16 cellular contexts compared by ENCODE assay signal in the genomic region with DNA sequence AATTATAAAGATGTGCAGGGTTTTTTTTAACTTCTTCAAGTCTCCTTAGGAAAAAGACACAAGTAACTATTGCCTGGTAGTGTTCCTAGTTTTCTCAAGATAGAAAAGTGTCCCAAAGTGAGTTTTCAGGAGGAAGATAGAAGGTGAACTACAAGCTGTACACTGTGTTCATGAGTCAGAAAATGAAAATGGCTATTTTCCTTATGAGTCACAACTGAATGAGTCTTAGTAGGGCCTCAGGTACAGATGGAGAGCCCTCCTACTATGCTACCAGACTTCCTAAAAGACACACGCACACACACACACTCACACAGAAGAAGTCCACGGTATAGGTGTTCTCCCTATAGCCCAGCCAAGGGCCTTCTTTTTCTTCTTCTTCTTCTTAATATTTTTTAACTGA. TPM values are rescaled to one million over a fixed set of nuclear protein-coding genes. Genes with fewer than 3 reads are reported as not detected.
A peak's percentile ranks its signal among the peaks of the same experiment; 100 is the strongest.
DNase-seq lines count a peak whose midpoint lies in the region; ATAC-seq, FAIRE-seq and TF ChIP-seq lines count a peak whose summit lies in the region.
"Had no signal": no experiment of that assay in that cellular context is flagged by ENCODE, and none has a peak within 500 bp of the region (broad histone marks: within the 10 kb centered on the region; RNA-seq: fewer than 3 reads in every experiment).

No MANE protein-coding gene starts in this region.

- peak; percentile 33 for ATAC-seq in HG03432 (IDR thresholded peaks at IDR 0.05; ENCODE audit: unreplicated experiment)
- ATAC-seq: activated CD8-positive, alpha-beta T cell treated with anti-CD3 and anti-CD28 coated beads for 36 hours; lower lobe of right lung had no signal

- peaks cover 31% of the 10 kb centered on the region for H3K4me1 Mint-ChIP-seq in astrocyte (ENCODE audit: low read depth, unreplicated experiment)
- H3K4me1 Mint-ChIP-seq in activated CD4-positive, alpha-beta T cell treated with anti-CD3 and anti-CD28 coated beads, Interleukin-2, amount 10 ng/mL, durations not matched to agents 24 days and 14 days = peaks cover 39% of the 10 kb centered on the region

- H2AFZ ChIP-seq in astrocyte (ENCODE audit: low read depth, low read length) = no peak overlapping the region

- H3K4me1 ChIP-seq in astrocyte (ENCODE audit: insufficient read depth, low read length) (peaks cover 19% of the 10 kb centered on the region), skeletal muscle satellite cell (ENCODE audit: control insufficient read depth, insufficient read depth, low read length) (peaks cover 34% of the 10 kb centered on the region)

- no peak for TF ChIP-seq POLR2A in GM12891 (IDR thresholded peaks at IDR 0.05; ENCODE audit: low read depth, low read length)

- DNase-seq in GM12891 (ENCODE audit: insufficient read length, low spot score) (no peak), astrocyte (ENCODE audit: low read depth) (no peak), NCI-H2107 treated with DMSO at 0.1 percent for 48 hours (lab: John Stamatoyannopoulos, UW; ENCODE audit: unreplicated experiment) (no peak), NCI-H1930 (lab: John Stamatoyannopoulos, UW) (no peak), iPS-NIHi7 (ENCODE audit: extremely low spot score) (no peak)
- DNase-seq in activated CD4-positive, alpha-beta T cell treated with anti-CD3 and anti-CD28 coated beads, Interleukin-2, amount 10 ng/mL, durations not matched to agents 24 days and 14 days = no peak
- DNase-seq: activated CD8-positive, alpha-beta T cell treated with anti-CD3 and anti-CD28 coated beads for 36 hours; activated effector memory CD4-positive, alpha-beta T cell treated with Interleukin-2 at 50 U/mL for 16 hours; CD4-positive, alpha-beta memory T cell; erythroblast; lower lobe of right lung; NCI-H446 treated with DMSO at 0.1 percent for 48 hours; spleen had no signal

- H3K4me3 ChIP-seq in astrocyte (ENCODE audit: insufficient read depth, low read depth, low read length) = no peak overlapping the region
- H3K4me3 ChIP-seq in skeletal muscle satellite cell (ENCODE audit: low read length) = no peak overlapping the region
- H3K4me3 ChIP-seq: lower lobe of right lung had no signal

- FAIRE-seq in GM12891 (lab: Jason Lieb, UNC) (peak; percentile 52), astrocyte (lab: Jason Lieb, UNC) (no peak)

- peaks cover 4% of the 10 kb centered on the region for H3K36me3 Mint-ChIP-seq in astrocyte (ENCODE audit: low read depth, unreplicated experiment)
- H3K36me3 Mint-ChIP-seq in activated CD4-positive, alpha-beta T cell treated with anti-CD3 and anti-CD28 coated beads, Interleukin-2, amount 10 ng/mL, durations not matched to agents 24 days and 14 days (ENCODE audit: low read depth) = peaks cover 10% of the 10 kb centered on the region
- H3K36me3 Mint-ChIP-seq: CD4-positive, alpha-beta memory T cell had no signal

- H3K27ac ChIP-seq in astrocyte (ENCODE audit: low read depth, low read length) = no peak overlapping the region
- H3K27ac ChIP-seq: lower lobe of right lung had no signal

- H3K4me3 Mint-ChIP-seq in astrocyte (ENCODE audit: unreplicated experiment) = no peak overlapping the region
- no peak overlapping the region for H3K4me3 Mint-ChIP-seq in activated CD4-positive, alpha-beta T cell treated with anti-CD3 and anti-CD28 coated beads, Interleukin-2, amount 10 ng/mL, durations not matched to agents 24 days and 14 days
- H3K4me3 Mint-ChIP-seq: activated CD8-positive, alpha-beta T cell treated with anti-CD3 and anti-CD28 coated beads for 36 hours; central memory CD8-positive, alpha-beta T cell had no signal

- H4K20me1 ChIP-seq in astrocyte (ENCODE audit: insufficient read depth, low read length) = peaks cover 69% of the 10 kb centered on the region

- no peaks in the 10 kb centered on the region for H3K9me3 Mint-ChIP-seq in astrocyte (ENCODE audit: unreplicated experiment)
- H3K9me3 Mint-ChIP-seq in activated CD4-positive, alpha-beta T cell treated with anti-CD3 and anti-CD28 coated beads, Interleukin-2, amount 10 ng/mL, durations not matched to agents 24 days and 14 days = no peaks in the 10 kb centered on the region
- H3K9me3 Mint-ChIP-seq: activated CD8-positive, alpha-beta T cell treated with anti-CD3 and anti-CD28 coated beads for 36 hours; central memory CD8-positive, alpha-beta T cell had no signal

- H3K9ac ChIP-seq in astrocyte (ENCODE audit: low read length) (no peak overlapping the region), skeletal muscle satellite cell (ENCODE audit: low read depth, low read length) (no peak overlapping the region)

- H3K27me3 ChIP-seq in astrocyte (ENCODE audit: insufficient read depth, low read length) (no peaks in the 10 kb centered on the region), skeletal muscle satellite cell (ENCODE audit: control insufficient read depth, insufficient read depth, low read length) (no peaks in the 10 kb centered on the region)

- intact Hi-C loops in activated CD4-positive, alpha-beta T cell treated with anti-CD3 and anti-CD28 coated beads, Interleukin-2, amount 10 ng/mL, durations not matched to agents 24 days and 14 days (cut with micrococcal nuclease) = no loop called here

- H3K27me3 Mint-ChIP-seq in astrocyte (ENCODE audit: low read depth, unreplicated experiment) = no peaks in the 10 kb centered on the region
- H3K27me3 Mint-ChIP-seq in activated CD4-positive, alpha-beta T cell treated with anti-CD3 and anti-CD28 coated beads, Interleukin-2, amount 10 ng/mL, durations not matched to agents 24 days and 14 days = peaks cover 28% of the 10 kb centered on the region

- no peak overlapping the region for H3K27ac Mint-ChIP-seq in astrocyte (ENCODE audit: unreplicated experiment)
- H3K27ac Mint-ChIP-seq in activated CD4-positive, alpha-beta T cell treated with anti-CD3 and anti-CD28 coated beads, Interleukin-2, amount 10 ng/mL, durations not matched to agents 24 days and 14 days = no peak overlapping the region
- H3K27ac Mint-ChIP-seq: activated CD8-positive, alpha-beta T cell treated with anti-CD3 and anti-CD28 coated beads for 36 hours had no signal

- H3K9me3 ChIP-seq in astrocyte (ENCODE audit: insufficient read depth, low read depth, low read length) = no peaks in the 10 kb centered on the region
- H3K9me3 ChIP-seq in skeletal muscle satellite cell (replicated peaks; ENCODE audit: low read length) = no peaks in the 10 kb centered on the region
- H3K9me3 ChIP-seq: lower lobe of right lung, spleen had no signal

- no peak for TF ChIP-seq CTCF in astrocyte (IDR thresholded peaks at IDR 0.05; ENCODE audit: insufficient read depth, low read depth, low read length)

- H3K36me3 ChIP-seq in astrocyte (ENCODE audit: insufficient read depth, low read length) = no peaks in the 10 kb centered on the region
- no peaks in the 10 kb centered on the region for H3K36me3 ChIP-seq in skeletal muscle satellite cell (ENCODE audit: insufficient read depth, low read length)
- H3K36me3 ChIP-seq: lower lobe of right lung, spleen had no signal

- peaks cover 84% of the 10 kb centered on the region for H3K79me2 ChIP-seq in astrocyte (ENCODE audit: insufficient read depth, low read length)

- H3K4me2 ChIP-seq in astrocyte (ENCODE audit: low read length) (peak overlapping the region; percentile 28), skeletal muscle satellite cell (ENCODE audit: low read length) (peak overlapping the region; percentile 81)

TF ChIP-seq in GM12891, 5 proteins besides CTCF, POLR2A, EP300 and RAD21:
- TF ChIP-seq POU2F2 (IDR thresholded peaks at IDR 0.05; ENCODE audit: low read depth, low read length) (no peak), PAX5 (IDR thresholded peaks at IDR 0.05; ENCODE audit: insufficient read depth, low read length, severe bottlenecking) (no peak), SPI1 (IDR thresholded peaks at IDR 0.05; ENCODE audit: low read depth, low read length) (no peak), TAF1 (IDR thresholded peaks at IDR 0.05; ENCODE audit: low read depth, low read length) (no peak), POLR2AphosphoS5 (IDR thresholded peaks at IDR 0.05; ENCODE audit: low read depth, low read length) (no peak)

RNA-seq across cellular contexts. Expression of a gene that starts 3.1 kb away (rescaled TPM):
- 94.9 TPM for polyA plus RNA-seq in GM12891 (2012; ENCODE audit: low read depth, missing spikeins)
- total RNA-seq in astrocyte = 227 and 244 TPM in 2 replicates
- total RNA-seq in skeletal muscle satellite cell (2012; rRNA removed) = 210 and 249 TPM in 2 replicates
- total RNA-seq in activated CD4-positive, alpha-beta T cell treated with anti-CD3 and anti-CD28 coated beads, Interleukin-2, amount 10 ng/mL, durations not matched to agents 24 days and 14 days = 34.5 and 45.1 TPM in 2 replicates
- polyA plus RNA-seq: CD4-positive, alpha-beta memory T cell had no signal
